22 cellular contexts compared by ENCODE assay signal in the genomic region with DNA sequence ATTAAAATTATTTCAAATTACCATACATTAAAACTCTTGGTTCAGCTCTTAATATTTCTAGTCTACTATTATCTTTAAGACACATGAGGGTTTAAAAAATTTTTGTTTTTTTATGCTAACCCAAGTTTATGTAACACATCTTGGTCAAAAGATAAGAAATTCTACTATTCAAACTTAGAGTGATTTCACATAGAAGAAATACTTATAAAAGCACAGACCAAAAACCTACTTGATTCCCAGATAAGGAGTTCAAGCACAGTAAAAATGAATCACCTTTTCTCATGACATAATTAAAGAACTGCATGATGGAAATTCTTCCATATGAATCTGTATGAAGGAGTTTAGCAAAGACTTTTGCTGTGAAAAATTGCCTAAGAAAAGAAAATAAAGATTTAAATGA. TPM values are rescaled to one million over a fixed set of nuclear protein-coding genes. Genes with fewer than 3 reads are reported as not detected.
DNase-seq lines count a peak whose midpoint lies in the region; FAIRE-seq and TF ChIP-seq lines count a peak whose summit lies in the region.
"Had no signal": no experiment of that assay in that cellular context is flagged by ENCODE, and none has a peak within 500 bp of the region (broad histone marks: within the 10 kb centered on the region; RNA-seq: fewer than 3 reads in every experiment).

No MANE protein-coding gene starts in this region.

- no peaks in the 10 kb centered on the region for H3K9me3 Mint-ChIP-seq in T-helper 2 cell treated with Interferon-gamma antibody and Interleukin-4, amounts not matched to agents 5 μg/mL and 100 μg/mL, for 36 hours
- H3K9me3 Mint-ChIP-seq: CD4-positive, alpha-beta memory T cell had no signal

- peaks cover 10% of the 10 kb centered on the region for H3K4me1 Mint-ChIP-seq in T-helper 2 cell treated with Interferon-gamma antibody and Interleukin-4, amounts not matched to agents 5 μg/mL and 100 μg/mL, for 36 hours (ENCODE audit: low read depth)

- peaks cover 60% of the 10 kb centered on the region for H3K36me3 Mint-ChIP-seq in T-helper 2 cell treated with Interferon-gamma antibody and Interleukin-4, amounts not matched to agents 5 μg/mL and 100 μg/mL, for 36 hours (ENCODE audit: low read depth)

- no peaks in the 10 kb centered on the region for H3K4me1 ChIP-seq in kidney (ENCODE audit: control insufficient read depth in 1 of 2, insufficient read depth in 1 of 2, low read depth in 1 of 2, low read length in 2 of 2)
- H3K4me1 ChIP-seq in effector memory CD4-positive, alpha-beta T cell (ENCODE audit: control insufficient read depth, insufficient read depth, low read length, poor library complexity, severe bottlenecking), result no peaks in the 10 kb centered on the region
- H3K4me1 ChIP-seq: A549 had no signal

- no peak overlapping the region for H3K9ac ChIP-seq in kidney (ENCODE audit: low read length in 2 of 2)
- H3K9ac ChIP-seq: GM23248 had no signal

- peak overlapping the region; percentile 55 for H3K27ac Mint-ChIP-seq in T-helper 2 cell treated with Interferon-gamma antibody and Interleukin-4, amounts not matched to agents 5 μg/mL and 100 μg/mL, for 36 hours

- H3K4me3 ChIP-seq in fibroblast of villous mesenchyme (ENCODE audit: low read depth, low read length) (no peak overlapping the region), kidney (ENCODE audit: low read length in 2 of 2) (no peak overlapping the region)
- H3K4me3 ChIP-seq in effector memory CD4-positive, alpha-beta T cell (ENCODE audit: insufficient read depth, low read depth, low read length, poor library complexity, severe bottlenecking), result no peak overlapping the region
- H3K4me3 ChIP-seq: A549, GM12878, GM23248 had no signal

- H3K9me3 ChIP-seq in kidney (ENCODE audit: control insufficient read depth in 1 of 2, low read length in 2 of 2), result no peaks in the 10 kb centered on the region
- no peaks in the 10 kb centered on the region for H3K9me3 ChIP-seq in effector memory CD4-positive, alpha-beta T cell (ENCODE audit: control insufficient read depth, low read length)
- H3K9me3 ChIP-seq: Caco-2 had no signal

- H3K36me3 ChIP-seq in kidney (ENCODE audit: control insufficient read depth in 1 of 2, insufficient read depth in 2 of 2, low read length in 2 of 2), result peaks cover 12 to 26% of the 10 kb centered on the region in 2 donors
- H3K36me3 ChIP-seq in effector memory CD4-positive, alpha-beta T cell (ENCODE audit: control insufficient read depth, insufficient read depth, low read length), result peaks cover 53% of the 10 kb centered on the region

- no peak overlapping the region for H3K27ac ChIP-seq in kidney (ENCODE audit: low read depth in 2 of 2, low read length in 2 of 2)
- no peak overlapping the region for H3K27ac ChIP-seq in effector memory CD4-positive, alpha-beta T cell (ENCODE audit: insufficient read depth, low read length, poor library complexity, severe bottlenecking)
- H3K27ac ChIP-seq: 22Rv1, A549, GM23248 had no signal

- intact Hi-C loops in kidney (cut with DNase I), result no loop called here

- TF ChIP-seq CTCF in fibroblast of villous mesenchyme (IDR thresholded peaks at IDR 0.05; ENCODE audit: insufficient read depth, low read depth, low read length), result no peak
- TF ChIP-seq CTCF in kidney (IDR thresholded peaks at IDR 0.05; ENCODE audit: borderline replicate concordance, extremely low read depth, insufficient read depth), result no peak

- no peaks in the 10 kb centered on the region for H3K27me3 Mint-ChIP-seq in T-helper 2 cell treated with Interferon-gamma antibody and Interleukin-4, amounts not matched to agents 5 μg/mL and 100 μg/mL, for 36 hours (ENCODE audit: low read depth)
- H3K27me3 Mint-ChIP-seq: CD4-positive, alpha-beta memory T cell had no signal

- peak; percentile 25 for FAIRE-seq in A204.1 (lab: Jason Lieb, UNC)
- FAIRE-seq in kidney (lab: Jason Lieb, UNC), result peak; percentile 60
- FAIRE-seq in HTR-8/SVneo (lab: Jason Lieb, UNC), result no peak
- FAIRE-seq: GM12878, GM19239, H1 had no signal

- DNase-seq in T-helper 2 cell treated with Interferon-gamma antibody and Interleukin-4, amounts not matched to agents 5 μg/mL and 100 μg/mL, for 36 hours (ENCODE audit: low spot score), result no peak
- peak; percentile 32 for DNase-seq in fibroblast of villous mesenchyme (ENCODE audit: low read depth)
- DNase-seq in kidney, result no peak
- DNase-seq in HTR-8/SVneo (ENCODE audit: insufficient read length, low spot score), result no peak
- DNase-seq in NCI-H2171 (lab: John Stamatoyannopoulos, UW), result no peak
- no peak for DNase-seq in effector memory CD4-positive, alpha-beta T cell
- DNase-seq: ACHN; C1 segment of cervical spinal cord; Caco-2; CD4-positive, alpha-beta memory T cell; DMS153; DND-41; GDM1; GM23248; H7; HCEC 1CT had no signal

- no peak overlapping the region for H3K4me3 Mint-ChIP-seq in T-helper 2 cell treated with Interferon-gamma antibody and Interleukin-4, amounts not matched to agents 5 μg/mL and 100 μg/mL, for 36 hours
- H3K4me3 Mint-ChIP-seq: CD4-positive, alpha-beta memory T cell had no signal

- H3K27me3 ChIP-seq in effector memory CD4-positive, alpha-beta T cell (replicated peaks; ENCODE audit: control insufficient read depth, insufficient read depth, low read length, poor library complexity, severe bottlenecking), result no peaks in the 10 kb centered on the region

RNA-seq across cellular contexts. Expression of gene PPP2R3C, which starts 13.9 kb away (rescaled TPM):
- total RNA-seq in fibroblast of villous mesenchyme, result 35.4 and 39.7 TPM in 2 replicates
- total RNA-seq in kidney, result 24.8 TPM
- polyA plus RNA-seq in kidney (ENCODE audit: insufficient read depth, low read depth, low replicate concordance), result 33.7 TPM

RNA-seq across cellular contexts. Expression of gene PRORP, which starts 14.5 kb away (rescaled TPM):
- 36.4 and 38.0 TPM in 2 replicates for total RNA-seq in fibroblast of villous mesenchyme
- 25.1 TPM for total RNA-seq in kidney
- polyA plus RNA-seq in kidney (ENCODE audit: insufficient read depth, low read depth, low replicate concordance), result 35.6 TPM
